26 cellular contexts compared by ENCODE assay signal in the genomic region with DNA sequence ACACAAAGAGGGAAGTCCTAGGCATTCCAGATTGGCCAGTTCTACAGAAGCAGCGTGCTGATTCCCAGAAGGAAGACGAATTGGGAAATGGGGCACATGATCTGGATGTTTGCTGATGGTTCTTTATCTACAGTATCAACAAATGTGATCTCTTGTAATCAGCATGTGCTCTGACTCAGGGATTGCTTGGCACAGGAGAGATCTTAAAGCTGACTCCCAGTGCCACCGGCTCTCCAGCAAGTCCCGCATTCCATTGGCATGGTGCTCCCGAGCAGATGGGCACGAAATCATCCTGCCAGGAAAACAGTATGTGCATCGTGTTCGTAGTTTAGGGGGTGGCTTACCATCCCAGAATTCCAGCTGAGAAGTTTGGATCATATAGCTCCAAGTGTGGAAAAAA.
DNase-seq lines count a peak whose midpoint lies in the region; ATAC-seq, FAIRE-seq and TF ChIP-seq lines count a peak whose summit lies in the region.
"Had no signal": no experiment of that assay in that cellular context is flagged by ENCODE, and none has a peak within 500 bp of the region (broad histone marks: within the 10 kb centered on the region; RNA-seq: fewer than 3 reads in every experiment).

No MANE protein-coding gene starts in this region.

- no peak overlapping the region for H2BK12ac ChIP-seq in H1 (ENCODE audit: low read depth, low read length)

- peak overlapping the region; percentile 59; the same call in 1 of the 2 replicates for H2AFZ ChIP-seq in PC-9
- no peak overlapping the region for H2AFZ ChIP-seq in H1 (ENCODE audit: low read length)
- no peak overlapping the region for H2AFZ ChIP-seq in osteoblast (ENCODE audit: low read length)

- H3K4me2 ChIP-seq in PC-9: peak overlapping the region; percentile 8; the same call in 1 of the 2 replicates
- H3K4me2 ChIP-seq in H1 (ENCODE audit: insufficient read depth in 1 of 2, low read depth in 2 of 2, low read length in 2 of 2): no peak overlapping the region
- peak overlapping the region; percentile 16 for H3K4me2 ChIP-seq in osteoblast (ENCODE audit: insufficient read depth, low read length)

- no peak for FAIRE-seq in H1 (lab: Jason Lieb, UNC)
- FAIRE-seq: endothelial cell of umbilical vein, RCC 7860, urothelium cell line had no signal

- no peak overlapping the region for H3K9ac ChIP-seq in H1 (replicated peaks in 1 of 4; ENCODE audit: extremely low read depth in 1 of 4, low read depth in 3 of 4, low read length in 3 of 4)

- no peaks in the 10 kb centered on the region for H3K79me1 ChIP-seq in H1 (ENCODE audit: low read depth, low read length)

- no peak overlapping the region for H3K18ac ChIP-seq in H1 (ENCODE audit: extremely low read depth, low read length)

- no peak overlapping the region for H2BK5ac ChIP-seq in H1 (ENCODE audit: low read depth, low read length)

- POLR2A ChIA-PET in PC-9 (lab: Charles Lee; ENCODE audit: unreplicated experiment): interaction anchor here (0.6 to 0.7 kb wide), 3 partner anchors 143 to 256 kb away, joined by 3 to 5 read pairs (median 4); no protein-coding TSS in a partner anchor
- POLR2A ChIA-PET in H1 (lab: Charles Lee; ENCODE audit: partially characterized antibody): no interaction called here

- H3K4ac ChIP-seq in H1 (replicated peaks; ENCODE audit: insufficient read length, low read depth, low read length): peak overlapping the region; percentile 17

- CTCF ChIA-PET in PC-9 (lab: Charles Lee): interaction anchor here (0.5 kb wide), 1 partner anchor 18 kb away, joined by 5 read pairs; no protein-coding TSS in a partner anchor
- CTCF ChIA-PET in H1 (lab: Charles Lee; ENCODE audit: partially characterized antibody): interaction anchor here (1.3 kb wide), 1 partner anchor 16 kb away, joined by 4 read pairs; no protein-coding TSS in a partner anchor

- H3K56ac ChIP-seq in H1 (replicated peaks; ENCODE audit: insufficient read length, low read depth, low read length): no peak overlapping the region

- TF ChIP-seq CTCF in PC-9 (conservative IDR thresholded peaks at IDR 0.05) (no peak), H1 (IDR thresholded peaks at IDR 0.05; ENCODE audit: control extremely low read depth in 1 of 3, insufficient read depth in 1 of 3, low read depth in 1 of 3, low read length in 3 of 3) (no peak), osteoblast (IDR thresholded peaks at IDR 0.05; ENCODE audit: extremely low read depth, low read depth, low read length) (no peak)

- 0 out of 2 replicates have a peak, but pooled peaks cover 1% of the 10 kb centered on the region for H3K23me2 ChIP-seq in H1 (ENCODE audit: low read depth, low read length)

- H2BK20ac ChIP-seq in H1 (ENCODE audit: low read length): no peak overlapping the region

- no peaks in the 10 kb centered on the region; the same call in 1 of the 2 replicates for H3K9me2 ChIP-seq in PC-9 (ENCODE audit: insufficient read depth)

- TF ChIP-seq POLR2A in H1 (IDR thresholded peaks at IDR 0.05; ENCODE audit: control extremely low read depth in 1 of 2, low read depth in 2 of 2, low read length in 2 of 2): no peak

- H3K36me3 ChIP-seq in PC-9 (ENCODE audit: low read depth) (no peaks in the 10 kb centered on the region), H1 (ENCODE audit: control insufficient read depth in 2 of 4, insufficient read depth in 4 of 4, low read length in 3 of 4) (no peaks in the 10 kb centered on the region), osteoblast (ENCODE audit: insufficient read depth, low read length) (no peaks in the 10 kb centered on the region)

- H3K4me1 ChIP-seq in PC-9 (replicated peaks; ENCODE audit: insufficient read depth) (no peaks in the 10 kb centered on the region), H1 (replicated peaks in 1 of 4; ENCODE audit: control insufficient read depth in 3 of 4, insufficient read depth in 4 of 4, low read length in 3 of 4) (no peaks in the 10 kb centered on the region), osteoblast (ENCODE audit: insufficient read depth, low read length) (peaks cover 6% of the 10 kb centered on the region)
- H3K4me1 ChIP-seq: foreskin keratinocyte had no signal

- no peak for TF ChIP-seq EP300 in H1 (IDR thresholded peaks at IDR 0.05; ENCODE audit: borderline replicate concordance in 1 of 2, low read depth in 2 of 2, low read length in 2 of 2)

- H3K27ac ChIP-seq in PC-9 (no peak overlapping the region), H1 (ENCODE audit: low read depth, low read length) (no peak overlapping the region), osteoblast (ENCODE audit: low read depth, low read length) (no peak overlapping the region)
- H3K27ac ChIP-seq: foreskin keratinocyte, SK-N-MC had no signal

- H2BK120ac ChIP-seq in H1 (replicated peaks; ENCODE audit: low read depth, low read length): no peak overlapping the region

- no peaks in the 10 kb centered on the region for H3K27me3 ChIP-seq in PC-9 (ENCODE audit: insufficient read depth, low read depth)
- H3K27me3 ChIP-seq in H1 (replicated peaks in 1 of 4; ENCODE audit: control insufficient read depth in 3 of 4, extremely low read depth in 1 of 4, insufficient read depth in 3 of 4, low read length in 3 of 4): peaks cover 0 to 4% (median 0%) of the 10 kb centered on the region in 4 experiments; a peak in 2 of 7 replicates
- H3K27me3 ChIP-seq in osteoblast (ENCODE audit: insufficient read depth, low read length): no peaks in the 10 kb centered on the region
- H3K27me3 ChIP-seq: foreskin keratinocyte had no signal

- H2BK15ac ChIP-seq in H1 (ENCODE audit: low read length): no peak overlapping the region

- no TSS peak for BruUV-seq in PC-9 (replicated peaks; lab: Mats Ljungman, UMichigan)

- TF ChIP-seq RAD21 in H1 (IDR thresholded peaks at IDR 0.05 in 1 of 2, conservative IDR thresholded peaks at IDR 0.05 in 1 of 2; ENCODE audit: low read depth in 2 of 2, low read length in 2 of 2): no peak

- peak overlapping the region; percentile 31 for H3K14ac ChIP-seq in H1 (ENCODE audit: insufficient read length)

- intact Hi-C loops in PC-9 (cut with micrococcal nuclease; ENCODE audit: unreplicated experiment): loop anchor here (1.0 kb wide), 1 partner anchor 256 kb away; no protein-coding TSS in a partner anchor

- H3K79me2 ChIP-seq in PC-9 (ENCODE audit: low read depth) (no peaks in the 10 kb centered on the region), H1 (ENCODE audit: control insufficient read depth in 1 of 2, insufficient read depth in 2 of 2, low read length in 2 of 2) (no peaks in the 10 kb centered on the region), osteoblast (ENCODE audit: insufficient read depth, low read length) (no peaks in the 10 kb centered on the region)

- H3F3A ChIP-seq in PC-9 (ENCODE audit: insufficient read depth, low read depth): peaks cover 6% of the 10 kb centered on the region; the same call in 1 of the 2 replicates

- H4K20me1 ChIP-seq in PC-9 (ENCODE audit: insufficient read depth): no peaks in the 10 kb centered on the region
- H4K20me1 ChIP-seq in H1 (replicated peaks in 1 of 2; ENCODE audit: control insufficient read depth in 1 of 2, insufficient read depth in 2 of 2, low read length in 2 of 2): no peaks in the 10 kb centered on the region
- H4K20me1 ChIP-seq in osteoblast (ENCODE audit: insufficient read depth, low read length): no peaks in the 10 kb centered on the region

- H4K5ac ChIP-seq in H1 (ENCODE audit: insufficient read length, low read depth, low read length): no peak overlapping the region

- no peak overlapping the region for H3K4me3 ChIP-seq in PC-9
- no peak overlapping the region for H3K4me3 ChIP-seq in H1 (ENCODE audit: extremely low read depth in 1 of 4, insufficient read depth in 2 of 4, low read depth in 3 of 4, low read length in 4 of 4)
- H3K4me3 ChIP-seq in osteoblast (ENCODE audit: insufficient read depth, low read length): no peak overlapping the region
- H3K4me3 ChIP-seq: SK-N-MC had no signal

- H3K9me3 ChIP-seq in PC-9 (ENCODE audit: insufficient read depth, low read depth) (no peaks in the 10 kb centered on the region), H1 (ENCODE audit: insufficient read depth in 2 of 2, low read depth in 1 of 2, low read length in 1 of 2) (no peaks in the 10 kb centered on the region), osteoblast (ENCODE audit: low read depth, low read length) (no peaks in the 10 kb centered on the region)

- no peak overlapping the region for H4K91ac ChIP-seq in H1 (replicated peaks; ENCODE audit: insufficient read length, low read length)

- no peak overlapping the region for H4K8ac ChIP-seq in H1 (ENCODE audit: extremely low read depth, insufficient read depth, low read length)

- no peak for ATAC-seq in GM18520 (IDR thresholded peaks at IDR 0.05; ENCODE audit: unreplicated experiment)
- ATAC-seq: foreskin keratinocyte; left colon; stimulated activated memory B cell treated with anti-CD40 and anti-IgM and Interleukin-4, amounts not matched to agents 10 μg/mL and 1 μg/mL and 100 μg/mL, for 72 hours had no signal

- H3K23ac ChIP-seq in H1 (ENCODE audit: insufficient read length): no peak overlapping the region

- DNase-seq in EH (ENCODE audit: low read depth): peak; percentile 32
- peak; percentile 40 to 58 for DNase-seq in PC-9
- no peak for DNase-seq in H1 (ENCODE audit: low read depth in 1 of 2, low spot score in 2 of 2)
- peak; percentile 84 for DNase-seq in osteoblast (ENCODE audit: insufficient read length, low spot score, missing footprints)
- no peak for DNase-seq in nucleus accumbens (lab: John Stamatoyannopoulos, UW)
- DNase-seq in T-helper 1 cell: no peak
- DNase-seq in SW480 (ENCODE audit: low spot score): no peak
- DNase-seq: activated CD4-positive, alpha-beta T cell treated with anti-CD3 and anti-CD28 coated beads, Interleukin-2, amount 50 U/mL, for 1 hour; activated naive CD4-positive, alpha-beta T cell treated with anti-CD3 and anti-CD28 coated beads, Interleukin-2, amount 50 U/mL, for 16 hours; Calu3; foreskin keratinocyte; HFFc6; KG1; left colon; mesenchymal stem cell; naive B cell; NCI-H187; NCI-H526 treated with DMSO at 0.1 percent for 48 hours; occipital lobe; stimulated activated CD4-positive, alpha-beta T cell treated with anti-CD3 and anti-CD28 coated beads, Interleukin-4, amount 100 ng/mL, for 1 hour had no signal

- 87% methylated on average over 8 of the region's 8 CpGs; no CpG with 5 or more reads in 1 of the 2 experiments for WGBS in H1 (ENCODE audit: extremely low coverage in 1 of 2, insufficient coverage in 1 of 2, insufficient read length in 1 of 2, insufficient replicate concordance in 2 of 2, low coverage in 1 of 2, low lambda C conversion rate in 2 of 2, missing lambda C conversion rate in 1 of 2), 2 experiments

- H2AK5ac ChIP-seq in H1 (ENCODE audit: low read depth, low read length): no peak overlapping the region

TF ChIP-seq in H1, 55 proteins besides CTCF, POLR2A, EP300 and RAD21 (continues in another document):
- no peak for TF ChIP-seq CREB1 (IDR thresholded peaks at IDR 0.05)

Comparison
In these comparisons a context has a peak if more than half of its experiments do, and no peak if none do; other contexts are left out.
1. DNase-seq: peak in EH (single experiment), PC-9 (2 of 2) and osteoblast (single experiment); none in H1 (0 of 2), nucleus accumbens (0 of 56), T-helper 1 cell (0 of 5) and SW480 (single experiment).
2. H3K4me2 ChIP-seq: peak in PC-9 (single experiment) and osteoblast (single experiment); none in H1 (0 of 2).